In genomic region chr10:125940515-125940914, GRCh38 we compare ENCODE assay signal across 21 cellular contexts.
"Had no signal": no experiment of that assay in that cellular context is flagged by ENCODE, and none has a peak within 500 bp of the region (broad histone marks: within the 10 kb centered on the region; RNA-seq: fewer than 3 reads in every experiment).

No MANE protein-coding gene starts in this region.

- H3K27ac ChIP-seq: coronary artery, dorsolateral prefrontal cortex, esophagus muscularis mucosa, foreskin keratinocyte, gastroesophageal sphincter, heart left ventricle, left lung, lower lobe of right lung had no signal

- ATAC-seq: foreskin keratinocyte, gastroesophageal sphincter, heart left ventricle, left cardiac atrium, left lung, left ventricle myocardium superior, lower lobe of right lung had no signal

- DNase-seq: dermis blood vessel endothelial cell; dorsolateral prefrontal cortex; effector CD4-positive, alpha-beta T cell; effector memory CD4-positive, alpha-beta T cell; foreskin keratinocyte; heart left ventricle; hippocampal formation; left cardiac atrium; left lung; left ventricle myocardium superior; lower lobe of right lung; mesenchymal stem cell; midbrain had no signal

- H3K27me3 ChIP-seq: dorsolateral prefrontal cortex, esophagus muscularis mucosa, foreskin keratinocyte, gastroesophageal sphincter, heart left ventricle, left lung had no signal

- H3K4me3 ChIP-seq: coronary artery, dorsolateral prefrontal cortex, esophagus muscularis mucosa, gastroesophageal sphincter, heart left ventricle, left lung, lower lobe of right lung had no signal

- H3K9me3 ChIP-seq: esophagus muscularis mucosa, left lung, lower lobe of right lung had no signal

- FAIRE-seq: colon, endothelial cell of umbilical vein, frontal cortex, islet of Langerhans, keratinocyte had no signal

- H3K36me3 ChIP-seq: esophagus muscularis mucosa, gastroesophageal sphincter, heart left ventricle, left lung, lower lobe of right lung had no signal

- H3K4me1 ChIP-seq: esophagus muscularis mucosa, foreskin keratinocyte, gastroesophageal sphincter, heart left ventricle, left lung, lower lobe of right lung had no signal
